10 cellular contexts compared by ENCODE assay signal in the genomic region with DNA sequence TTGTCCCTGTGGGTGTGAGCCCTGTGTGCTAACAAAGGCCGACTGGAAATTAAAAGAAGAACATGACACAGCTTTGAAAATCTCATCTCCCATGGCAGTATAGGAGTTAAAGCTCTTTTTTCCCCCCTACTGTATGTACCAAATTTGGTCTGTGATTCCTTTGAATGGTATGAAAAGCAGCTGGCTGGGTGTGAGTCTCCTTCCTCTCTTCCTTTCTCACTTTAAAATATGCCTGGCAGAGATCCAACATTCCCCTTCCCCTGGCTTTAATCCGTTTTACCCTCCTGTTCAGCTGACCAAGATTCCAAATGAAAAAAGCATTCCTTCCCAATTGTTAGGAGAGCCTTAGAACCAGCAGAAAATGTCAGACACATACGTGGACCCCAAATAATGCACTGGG.
DNase-seq lines count a peak whose midpoint lies in the region; ATAC-seq and TF ChIP-seq lines count a peak whose summit lies in the region.
"Had no signal": no experiment of that assay in that cellular context is flagged by ENCODE, and none has a peak within 500 bp of the region (broad histone marks: within the 10 kb centered on the region; RNA-seq: fewer than 3 reads in every experiment).

No MANE protein-coding gene starts in this region.

- no peak for ATAC-seq in GM19351 (IDR thresholded peaks at IDR 0.05; ENCODE audit: unreplicated experiment)
- ATAC-seq in stimulated activated naive CD8-positive, alpha-beta T cell treated with anti-CD3 and anti-CD28 coated beads, Interleukin-15, Interleukin-2, amounts not matched to agents 100 U/mL and 50 U/mL, for 24 hours: no peak
- ATAC-seq: gastroesophageal sphincter had no signal

- H3K4me2 ChIP-seq in skeletal muscle satellite cell (ENCODE audit: low read length): peak overlapping the region; percentile 57

- H3K4me1 ChIP-seq in adipocyte (ENCODE audit: control insufficient read depth, insufficient read depth, low read length) (peaks cover 49% of the 10 kb centered on the region), right atrium auricular region (peaks cover 0 to 34% of the 10 kb centered on the region in 2 donors), skeletal muscle satellite cell (ENCODE audit: control insufficient read depth, insufficient read depth, low read length) (peaks cover 65% of the 10 kb centered on the region)

- TF ChIP-seq CTCF in right atrium auricular region (IDR thresholded peaks at IDR 0.05): no peak

- peak overlapping the region; percentile 40 to 79 for H3K27ac ChIP-seq in right atrium auricular region

- H3K9ac ChIP-seq in adipocyte (ENCODE audit: low read length) (peak overlapping the region; percentile 45), skeletal muscle satellite cell (ENCODE audit: low read depth, low read length) (peak overlapping the region; percentile 83)

- peak; percentile 68 for DNase-seq in HS-5 (ENCODE audit: low read depth)
- DNase-seq in adipocyte (ENCODE audit: low read depth): peak; percentile 78
- DNase-seq in right atrium auricular region (ENCODE audit: low spot score): no peak
- no peak for DNase-seq in stimulated activated naive CD8-positive, alpha-beta T cell treated with anti-CD3 and anti-CD28 coated beads, Interleukin-15, Interleukin-2, amounts not matched to agents 100 U/mL and 50 U/mL, for 24 hours
- DNase-seq in stimulated activated CD4-positive, alpha-beta T cell treated with anti-CD3 and anti-CD28 coated beads, Interleukin-4, amount 100 ng/mL, for 1 hour: no peak
- DNase-seq: Kasumi-1, SHP77 treated with DMSO at 0.1 percent for 48 hours had no signal

- H3K4me3 ChIP-seq in adipocyte (ENCODE audit: low read length) (no peak overlapping the region), right atrium auricular region (peak overlapping the region in 1 of 2 donors; percentile 12), skeletal muscle satellite cell (ENCODE audit: low read length) (peak overlapping the region; percentile 15)
- H3K4me3 ChIP-seq: gastroesophageal sphincter had no signal

- H3K9me3 ChIP-seq in adipocyte (ENCODE audit: control insufficient read depth, low read length): no peaks in the 10 kb centered on the region
- H3K9me3 ChIP-seq in right atrium auricular region: no peaks in the 10 kb centered on the region
- H3K9me3 ChIP-seq in skeletal muscle satellite cell (replicated peaks; ENCODE audit: low read length): no peaks in the 10 kb centered on the region
- H3K9me3 ChIP-seq: gastroesophageal sphincter had no signal

- H3K27me3 ChIP-seq in adipocyte (replicated peaks; ENCODE audit: control insufficient read depth, insufficient read depth, low read length) (no peaks in the 10 kb centered on the region), right atrium auricular region (no peaks in the 10 kb centered on the region), skeletal muscle satellite cell (ENCODE audit: control insufficient read depth, insufficient read depth, low read length) (no peaks in the 10 kb centered on the region)
- H3K27me3 ChIP-seq: gastroesophageal sphincter had no signal

- H3K36me3 ChIP-seq in adipocyte (ENCODE audit: control insufficient read depth, insufficient read depth, low read length, severe bottlenecking): no peaks in the 10 kb centered on the region
- H3K36me3 ChIP-seq in right atrium auricular region: no peaks in the 10 kb centered on the region
- no peaks in the 10 kb centered on the region for H3K36me3 ChIP-seq in skeletal muscle satellite cell (ENCODE audit: insufficient read depth, low read length)
- H3K36me3 ChIP-seq: gastroesophageal sphincter had no signal

Comparison
In these comparisons a context has a peak if more than half of its experiments do, and no peak if none do; other contexts are left out.
1. DNase-seq: peak in HS-5 (single experiment) and adipocyte (single experiment); none in right atrium auricular region (single experiment), stimulated activated naive CD8-positive, alpha-beta T cell treated with anti-CD3 and anti-CD28 coated beads, Interleukin-15, Interleukin-2, amounts not matched to agents 100 U/mL and 50 U/mL, for 24 hours (single experiment) and stimulated activated CD4-positive, alpha-beta T cell treated with anti-CD3 and anti-CD28 coated beads, Interleukin-4, amount 100 ng/mL, for 1 hour (single experiment).